ENCODE assay signal across 24 cellular contexts in genomic region chr6:134138226-134138975, GRCh38.
DNase-seq lines count a peak whose midpoint lies in the region; ATAC-seq and TF ChIP-seq lines count a peak whose summit lies in the region.
"Had no signal": no experiment of that assay in that cellular context is flagged by ENCODE, and none has a peak within 500 bp of the region (broad histone marks: within the 10 kb centered on the region; RNA-seq: fewer than 3 reads in every experiment).

No MANE protein-coding gene starts in this region.

- TF ChIP-seq CTCF in fibroblast of pulmonary artery (IDR thresholded peaks at IDR 0.05; ENCODE audit: low read length, missing control alignments), result no peak

- DNase-seq in AG20443 (ENCODE audit: low spot score) (peak; percentile 52), amniotic epithelial cell (ENCODE audit: low read depth) (peak; percentile 70), fibroblast of pulmonary artery (ENCODE audit: low read depth) (peak; percentile 16), pons (ENCODE audit: low spot score) (peak; percentile 57), NOMO-1 (lab: John Stamatoyannopoulos, UW; ENCODE audit: unreplicated experiment in 2 of 2) (no peak)
- no peak for DNase-seq in activated naive CD4-positive, alpha-beta T cell (lab: John Stamatoyannopoulos, UW)
- DNase-seq: activated CD4-positive, alpha-beta T cell treated with anti-CD3 and anti-CD28 coated beads, Interleukin-2, amount 10 ng/mL, durations not matched to agents 7 days and 5 days; activated CD8-positive, alpha-beta memory T cell treated with anti-CD3 and anti-CD28 coated beads, Interleukin-2, amount 50 U/mL, for 48 hours; activated effector memory CD4-positive, alpha-beta T cell treated with anti-CD3 and anti-CD28 coated beads, Interleukin-2, amount 50 U/mL, for 16 hours; amniotic stem cell; CD4-positive, alpha-beta memory T cell; central memory CD4-positive, alpha-beta T cell; DMS53; effector memory CD8-positive, alpha-beta T cell; esophagus squamous epithelium; Karpas-422; kidney glomerular epithelial cell; NCI-H1092; NCI-H2107; NCI-H510A treated with DMSO at 0.1 percent for 48 hours; small intestine; stimulated activated CD4-positive, alpha-beta T cell treated with anti-CD3 and anti-CD28 coated beads, Interleukin-4, amount 100 ng/mL, for 24 hours had no signal

- no peak for ATAC-seq in HG03457 (IDR thresholded peaks at IDR 0.05; ENCODE audit: unreplicated experiment)
- ATAC-seq in HG03342 (IDR thresholded peaks at IDR 0.05; ENCODE audit: unreplicated experiment), result no peak
- ATAC-seq: effector memory CD8-positive, alpha-beta T cell had no signal

- no peak overlapping the region for H3K4me3 ChIP-seq in fibroblast of pulmonary artery (replicated peaks; ENCODE audit: low read depth, low read length)
- H3K4me3 ChIP-seq: esophagus squamous epithelium had no signal

Comparison
In these comparisons a context has a peak if more than half of its experiments do, and no peak if none do; other contexts are left out.
1. DNase-seq: peak in AG20443 (single experiment), amniotic epithelial cell (single experiment), fibroblast of pulmonary artery (single experiment) and pons (single experiment); none in activated naive CD4-positive, alpha-beta T cell (0 of 4) and NOMO-1 (0 of 2).